In genomic region chr7:50446542-50446960, GRCh38 we compare ENCODE assay signal across 8 cellular contexts. TPM values are rescaled to one million over a fixed set of nuclear protein-coding genes. Genes with fewer than 3 reads are reported as not detected.
A peak's percentile ranks its signal among the peaks of the same experiment; 100 is the strongest.
DNase-seq lines count a peak whose midpoint lies in the region; ATAC-seq and TF ChIP-seq lines count a peak whose summit lies in the region.

No MANE protein-coding gene starts in this region.

- CTCF ChIA-PET in HCT116 (lab: Charles Lee) = interaction anchor here (0.7 to 1.1 kb wide), 2 partner anchors 26 to 241 kb away, joined by 3 read pairs; no protein-coding TSS in a partner anchor
- CTCF ChIA-PET in Panc1 (lab: Charles Lee) = no interaction called here

- BruUV-seq in HCT116 (replicated peaks; lab: Mats Ljungman, UMichigan) (no TSS peak), Panc1 (replicated peaks; lab: Mats Ljungman, UMichigan) (no TSS peak)

- in situ Hi-C loops in Panc1 (cut with HindIII; ENCODE audit: low pct_unique_long_range_greater_than_20kb, low sequenced_read_pairs) = no loop called here

- no peaks in the 10 kb centered on the region for H3K9me2 ChIP-seq in HCT116 (ENCODE audit: insufficient read depth)

- H2AFZ ChIP-seq in HCT116 (ENCODE audit: low read depth, low read length, poor library complexity, severe bottlenecking) = no peak overlapping the region

- peak; percentile 47 for ATAC-seq in GM18499 (IDR thresholded peaks at IDR 0.05; ENCODE audit: insufficient read depth, unreplicated experiment)
- peak; percentile 79 for ATAC-seq in HCT116
- no peak for ATAC-seq in Panc1

- DNase-seq in HCT116 (ENCODE audit: low read depth, low spot score) (peak; percentile 99), Panc1 (ENCODE audit: low read depth, low spot score) (peak; percentile 92), glomerular endothelial cell (ENCODE audit: extremely low read depth, low read depth, low spot score) (peak; percentile 87), NCI-H510A treated with DMSO at 0.1 percent for 48 hours (lab: John Stamatoyannopoulos, UW) (no peak), pons (ENCODE audit: low spot score) (no peak), epidermal melanocyte (ENCODE audit: insufficient read length, low spot score) (no peak), nephron progenitor cell (no peak)

- TF ChIP-seq RAD21 in HCT116 (IDR thresholded peaks at IDR 0.05; ENCODE audit: low read depth) = peak; percentile 32; the same call in 1 of the 2 replicates

- no peaks in the 10 kb centered on the region for H3K9me3 Mint-ChIP-seq in nephron progenitor cell

- H3K27me3 ChIP-seq in HCT116 (ENCODE audit: insufficient read depth, low read length) (no peaks in the 10 kb centered on the region), Panc1 (ENCODE audit: control insufficient read depth, insufficient read depth, low read length) (no peaks in the 10 kb centered on the region)

- POLR2A ChIA-PET in HCT116 (lab: Charles Lee) (no interaction called here), Panc1 (lab: Charles Lee) (no interaction called here)

- H3K4me1 ChIP-seq in HCT116 (ENCODE audit: control insufficient read depth in 1 of 2, insufficient read depth in 2 of 2, low read length in 2 of 2) = peaks cover 33 to 43% of the 10 kb centered on the region in 2 experiments
- peaks cover 15% of the 10 kb centered on the region; the same call in 1 of the 2 replicates for H3K4me1 ChIP-seq in Panc1 (ENCODE audit: control insufficient read depth, insufficient read depth, low read length)

- no peak overlapping the region for H3K4me3 Mint-ChIP-seq in nephron progenitor cell

- intact Hi-C loops in HCT116 (cut with micrococcal nuclease) = loop anchor here (5.0 to 10.0 kb wide), 2 partner anchors 86 to 928 kb away; no protein-coding TSS in a partner anchor
- intact Hi-C loops in Panc1 (cut with micrococcal nuclease; ENCODE audit: unreplicated experiment) = no loop called here

- no peak for TF ChIP-seq CTCF in HCT116 (IDR thresholded peaks at IDR 0.05 in 2 of 3, conservative IDR thresholded peaks at IDR 0.05 in 1 of 3; ENCODE audit: borderline replicate concordance in 1 of 3, insufficient read depth in 1 of 3, low read depth in 2 of 3, low read length in 2 of 3)
- TF ChIP-seq CTCF in Panc1 (IDR thresholded peaks at IDR 0.05) = no peak
- no peak for TF ChIP-seq CTCF in nephron progenitor cell (IDR thresholded peaks at IDR 0.05)

- no peak for TF ChIP-seq POLR2A in HCT116 (IDR thresholded peaks at IDR 0.05; ENCODE audit: borderline replicate concordance, extremely low read depth, insufficient read depth, insufficient read length)

- no peak overlapping the region for H3K27ac Mint-ChIP-seq in nephron progenitor cell

- H4K20me1 ChIP-seq in HCT116 (ENCODE audit: insufficient read depth) = peaks cover 17% of the 10 kb centered on the region; the same call in 1 of the 2 replicates

- no peak overlapping the region for H3K9ac ChIP-seq in HCT116 (ENCODE audit: low read length)

- no peaks in the 10 kb centered on the region; the same call in 1 of the 2 replicates for H3K79me2 ChIP-seq in HCT116 (ENCODE audit: insufficient read depth, low read length)

- H3K4me1 Mint-ChIP-seq in nephron progenitor cell = peaks cover 9% of the 10 kb centered on the region

- H3K4me3 ChIP-seq in HCT116 (replicated peaks in 1 of 2; ENCODE audit: low read depth in 1 of 2, low read length in 2 of 2) (no peak overlapping the region), Panc1 (ENCODE audit: low read depth in 2 of 2, low read length in 2 of 2) (no peak overlapping the region)

- H3K9me3 ChIP-seq in HCT116 (ENCODE audit: control insufficient read depth in 1 of 2, insufficient read depth in 1 of 2, low read depth in 1 of 2, low read length in 2 of 2) = no peaks in the 10 kb centered on the region
- no peaks in the 10 kb centered on the region for H3K9me3 ChIP-seq in Panc1 (ENCODE audit: control insufficient read depth, insufficient read depth, low read depth, low read length)

- no peaks in the 10 kb centered on the region for H3K27me3 Mint-ChIP-seq in nephron progenitor cell (ENCODE audit: low read depth, poor library complexity)

- peak overlapping the region; percentile 51 for H3K4me2 ChIP-seq in HCT116 (ENCODE audit: low read length)

- H3K36me3 ChIP-seq in HCT116 (ENCODE audit: control insufficient read depth in 1 of 2, insufficient read depth in 2 of 2, low read length in 2 of 2) = peaks cover 0 to 20% of the 10 kb centered on the region in 2 experiments; a peak in 2 of 4 replicates
- H3K36me3 ChIP-seq in Panc1 (ENCODE audit: control insufficient read depth, insufficient read depth, low read length) = peaks cover 15% of the 10 kb centered on the region; the same call in 1 of the 2 replicates

- H3K36me3 Mint-ChIP-seq in nephron progenitor cell (ENCODE audit: low read depth) = peaks cover 45% of the 10 kb centered on the region

- RAD21 ChIA-PET in HCT116 (lab: Charles Lee; ENCODE audit: low non-redundant PET in 1 of 2, low total read pairs in 2 of 2, uncharacterized antibody in 2 of 2, unreplicated experiment in 2 of 2) = no interaction called here

- no peak overlapping the region for H3K27ac ChIP-seq in HCT116 (ENCODE audit: low read depth, low read length)
- no peak overlapping the region for H3K27ac ChIP-seq in Panc1 (ENCODE audit: low read length)

TF ChIP-seq in HCT116, 20 proteins besides CTCF, POLR2A, EP300 and RAD21 (continues in another document):
- TF ChIP-seq ELF1 (IDR thresholded peaks at IDR 0.05; ENCODE audit: borderline replicate concordance, low read depth) (peak; percentile 20; the same call in 1 of the 2 replicates), ATF3 (IDR thresholded peaks at IDR 0.05) (peak; percentile 99), EZH2 (IDR thresholded peaks at IDR 0.05) (no peak), ZNF274 (IDR thresholded peaks at IDR 0.05; ENCODE audit: low read depth, low read length) (no peak), JUND (IDR thresholded peaks at IDR 0.05) (peak; percentile 99), POLR2AphosphoS5 (IDR thresholded peaks at IDR 0.05; ENCODE audit: low read depth, low read length) (peak; percentile 73), ZFX (IDR thresholded peaks at IDR 0.05) (no peak), TCF7L2 (IDR thresholded peaks at IDR 0.05; ENCODE audit: borderline replicate concordance, extremely low read depth, insufficient read depth, insufficient read length) (peak; percentile 98), FOSL1 (IDR thresholded peaks at IDR 0.05; ENCODE audit: low read depth) (peak; percentile 98), CEBPB (IDR thresholded peaks at IDR 0.05; ENCODE audit: low read depth) (peak; percentile 99), YY1 (IDR thresholded peaks at IDR 0.05; ENCODE audit: extremely low read depth, insufficient replicate concordance, low read depth, low read length) (no peak), MAX (IDR thresholded peaks at IDR 0.05) (peak; percentile 83), EGR1 (IDR thresholded peaks at IDR 0.05; ENCODE audit: low read depth) (peak; percentile 48; the same call in 1 of the 2 replicates), EZH2phosphoT487 (IDR thresholded peaks at IDR 0.05; ENCODE audit: borderline replicate concordance) (no peak), SIN3A (IDR thresholded peaks at IDR 0.05; ENCODE audit: low read depth) (peak; percentile 100)
- TF ChIP-seq, protein P1, sequence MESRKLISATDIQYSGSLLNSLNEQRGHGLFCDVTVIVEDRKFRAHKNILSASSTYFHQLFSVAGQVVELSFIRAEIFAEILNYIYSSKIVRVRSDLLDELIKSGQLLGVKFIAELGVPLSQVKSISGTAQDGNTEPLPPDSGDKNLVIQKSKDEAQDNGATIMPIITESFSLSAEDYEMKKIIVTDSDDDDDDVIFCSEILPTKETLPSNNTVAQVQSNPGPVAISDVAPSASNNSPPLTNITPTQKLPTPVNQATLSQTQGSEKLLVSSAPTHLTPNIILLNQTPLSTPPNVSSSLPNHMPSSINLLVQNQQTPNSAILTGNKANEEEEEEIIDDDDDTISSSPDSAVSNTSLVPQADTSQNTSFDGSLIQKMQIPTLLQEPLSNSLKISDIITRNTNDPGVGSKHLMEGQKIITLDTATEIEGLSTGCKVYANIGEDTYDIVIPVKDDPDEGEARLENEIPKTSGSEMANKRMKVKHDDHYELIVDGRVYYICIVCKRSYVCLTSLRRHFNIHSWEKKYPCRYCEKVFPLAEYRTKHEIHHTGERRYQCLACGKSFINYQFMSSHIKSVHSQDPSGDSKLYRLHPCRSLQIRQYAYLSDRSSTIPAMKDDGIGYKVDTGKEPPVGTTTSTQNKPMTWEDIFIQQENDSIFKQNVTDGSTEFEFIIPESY (IDR thresholded peaks at IDR 0.05; ENCODE audit: extremely low read depth, insufficient replicate concordance, low read length) = peak; percentile 66

RNA-seq across cellular contexts. Expression of gene FIGNL1, which starts 3.6 kb away (rescaled TPM):
- total RNA-seq in HCT116 (2021; ENCODE audit: unreplicated experiment) = 28.1 TPM
- polyA plus RNA-seq in HCT116 (2012) = 10.4 and 15.8 TPM in 2 replicates
- 28.0 TPM for total RNA-seq in Panc1 (2021; ENCODE audit: unreplicated experiment)
- polyA plus RNA-seq in Panc1 (2012; ENCODE audit: insufficient read length) = 5.9 TPM
- total RNA-seq in glomerular endothelial cell = 8.0 and 11.1 TPM in 2 replicates

Comparison
In these comparisons a context has a peak if more than half of its experiments do, and no peak if none do; other contexts are left out.
1. DNase-seq: peak in HCT116 (single experiment), Panc1 (single experiment) and glomerular endothelial cell (single experiment); none in NCI-H510A treated with DMSO at 0.1 percent for 48 hours (single experiment), pons (single experiment), epidermal melanocyte (single experiment) and nephron progenitor cell (single experiment).